8 cellular contexts compared by ENCODE assay signal in the genomic region with DNA sequence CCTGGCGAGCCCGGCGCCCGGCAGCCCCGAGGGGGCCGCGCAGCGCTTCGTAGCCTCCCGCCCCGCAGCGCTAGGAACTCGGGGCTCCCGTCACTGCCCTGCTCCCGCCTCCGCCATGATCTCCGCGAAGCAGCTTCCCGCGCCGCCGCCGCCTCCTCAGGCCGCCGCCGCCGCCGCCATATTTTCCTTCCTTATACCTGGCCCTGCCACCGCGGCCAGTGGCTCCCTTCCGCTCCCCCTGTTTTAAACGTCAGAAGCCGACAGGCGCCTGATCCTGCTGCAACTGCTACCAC. TPM values are rescaled to one million over a fixed set of nuclear protein-coding genes. Genes with fewer than 3 reads are reported as not detected.
DNase-seq lines count a peak whose midpoint lies in the region; ATAC-seq, FAIRE-seq and TF ChIP-seq lines count a peak whose summit lies in the region.

No MANE protein-coding gene starts in this region.

- peaks cover 35% of the 10 kb centered on the region for H4K20me1 ChIP-seq in Karpas-422 (ENCODE audit: insufficient read depth, low read depth, low read length)

- H3K27me3 ChIP-seq in Karpas-422 (ENCODE audit: low read length) (no peaks in the 10 kb centered on the region), bronchial epithelial cell (ENCODE audit: control insufficient read depth, insufficient read depth, low read length) (no peaks in the 10 kb centered on the region), mesenchymal stem cell (ENCODE audit: control insufficient read depth in 1 of 2, insufficient read depth in 1 of 2, low read length in 2 of 2) (no peaks in the 10 kb centered on the region), uterus (no peaks in the 10 kb centered on the region)

- DNase-seq in Karpas-422 (no peak), bronchial epithelial cell (ENCODE audit: low read depth) (no peak), mesenchymal stem cell (no peak), uterus (no peak), superior temporal gyrus (ENCODE audit: extremely low spot score) (no peak)
- DNase-seq in activated effector memory CD4-positive, alpha-beta T cell treated with Interleukin-2 at 50 U/mL for 16 hours = no peak

- intact Hi-C loops in uterus (cut with DNase I; ENCODE audit: low total_unique reads) = no loop called here

- peak overlapping the region; percentile 87 for H3K27ac ChIP-seq in Karpas-422 (ENCODE audit: low read length)
- H3K27ac ChIP-seq in mesenchymal stem cell (ENCODE audit: low read length, poor library complexity, severe bottlenecking) = peak overlapping the region; percentile 99
- peak overlapping the region; percentile 92 to 99 for H3K27ac ChIP-seq in uterus

- H3K79me1 ChIP-seq in mesenchymal stem cell (replicated peaks; ENCODE audit: low read length, poor library complexity, severe bottlenecking) = no peaks in the 10 kb centered on the region

- H3K9ac ChIP-seq in Karpas-422 (ENCODE audit: low read length) = peak overlapping the region; percentile 90
- peak overlapping the region; percentile 98 for H3K9ac ChIP-seq in mesenchymal stem cell (ENCODE audit: low read length)

- H2AFZ ChIP-seq in Karpas-422 (ENCODE audit: low read length) (peak overlapping the region; percentile 69), mesenchymal stem cell (ENCODE audit: low read depth, low read length) (peak overlapping the region; percentile 82)

- no peak for FAIRE-seq in bronchial epithelial cell (lab: Jason Lieb, UNC)

- ATAC-seq in GM18502 (IDR thresholded peaks at IDR 0.05; ENCODE audit: poor library complexity, unreplicated experiment) (peak; percentile 33), GM21737 (IDR thresholded peaks at IDR 0.05; ENCODE audit: unreplicated experiment) (peak; percentile 7)

- WGBS in mesenchymal stem cell = 0% methylated on average over 34 of the region's 34 CpGs

- peaks cover 50% of the 10 kb centered on the region for H3K79me2 ChIP-seq in Karpas-422 (ENCODE audit: low read length)

- no peaks in the 10 kb centered on the region for H3K9me2 ChIP-seq in Karpas-422 (replicated peaks; ENCODE audit: insufficient read depth, low read length)

- H3K14ac ChIP-seq in mesenchymal stem cell (ENCODE audit: low read length in 2 of 2) = peak overlapping the region; percentile 88 to 94

- H3K4me3 ChIP-seq in Karpas-422 (ENCODE audit: low read length) = peak overlapping the region; percentile 69
- H3K4me3 ChIP-seq in bronchial epithelial cell (ENCODE audit: low read depth, low read length) = peak overlapping the region; percentile 95
- peak overlapping the region; percentile 82 to 93 for H3K4me3 ChIP-seq in mesenchymal stem cell (ENCODE audit: insufficient read depth in 1 of 2, low read depth in 1 of 2, low read length in 2 of 2)
- peak overlapping the region; percentile 93 to 97 for H3K4me3 ChIP-seq in uterus

- H4K91ac ChIP-seq in mesenchymal stem cell (ENCODE audit: low read length) = peak overlapping the region; percentile 97

- H2AK5ac ChIP-seq in mesenchymal stem cell (ENCODE audit: low read length, severe bottlenecking) = no peak overlapping the region

- peak overlapping the region; percentile 94 for H2BK5ac ChIP-seq in mesenchymal stem cell (ENCODE audit: low read depth, low read length, poor library complexity, severe bottlenecking)

- peak overlapping the region; percentile 94 for H2BK120ac ChIP-seq in mesenchymal stem cell (ENCODE audit: low read depth, low read length)

- H2BK15ac ChIP-seq in mesenchymal stem cell (ENCODE audit: low read depth, poor library complexity, severe bottlenecking) = peak overlapping the region; percentile 92

- peak overlapping the region in 1 of 2 experiments; percentile 78 for H2BK12ac ChIP-seq in mesenchymal stem cell (ENCODE audit: low read length in 2 of 2)

- peaks cover 24% of the 10 kb centered on the region for H3K4me1 ChIP-seq in Karpas-422 (ENCODE audit: low read length)
- peaks cover 5% of the 10 kb centered on the region for H3K4me1 ChIP-seq in mesenchymal stem cell (ENCODE audit: control insufficient read depth, insufficient read depth, low read depth, low read length)
- H3K4me1 ChIP-seq in uterus = no peaks in the 10 kb centered on the region

- H3K9me3 ChIP-seq in Karpas-422 (ENCODE audit: low read length) = no peaks in the 10 kb centered on the region
- no peaks in the 10 kb centered on the region for H3K9me3 ChIP-seq in mesenchymal stem cell (ENCODE audit: control insufficient read depth, low read length)
- H3K9me3 ChIP-seq in uterus = no peaks in the 10 kb centered on the region

- peaks cover 29% of the 10 kb centered on the region for H3K36me3 ChIP-seq in Karpas-422 (ENCODE audit: insufficient read depth, low read length)
- H3K36me3 ChIP-seq in bronchial epithelial cell (ENCODE audit: control insufficient read depth, insufficient read depth, low read length) = peaks cover 3% of the 10 kb centered on the region
- H3K36me3 ChIP-seq in mesenchymal stem cell (ENCODE audit: control insufficient read depth in 1 of 2, insufficient read depth in 2 of 2, low read depth in 1 of 2, low read length in 2 of 2) = peaks cover 0 to 12% of the 10 kb centered on the region in 2 experiments
- no peaks in the 10 kb centered on the region for H3K36me3 ChIP-seq in uterus

- H3K18ac ChIP-seq in mesenchymal stem cell (ENCODE audit: low read depth in 1 of 2, low read length in 2 of 2) = peak overlapping the region; percentile 92 to 98

- TF ChIP-seq CTCF in bronchial epithelial cell (IDR thresholded peaks at IDR 0.05; ENCODE audit: insufficient read depth, low read length, severe bottlenecking) (no peak), uterus (IDR thresholded peaks at IDR 0.05) (no peak)

- peak overlapping the region; percentile 81 for H4K8ac ChIP-seq in mesenchymal stem cell (ENCODE audit: low read length)

- peak overlapping the region; percentile 57 to 99 for H3K23ac ChIP-seq in mesenchymal stem cell (ENCODE audit: low read length in 2 of 2)

- TF ChIP-seq POLR2A in uterus (IDR thresholded peaks at IDR 0.05) = no peak

- H3K4me2 ChIP-seq in Karpas-422 (ENCODE audit: low read depth, low read length, poor library complexity, severe bottlenecking) (peak overlapping the region; percentile 76), mesenchymal stem cell (ENCODE audit: low read length, poor library complexity, severe bottlenecking) (peak overlapping the region; percentile 29)

- peak overlapping the region; percentile 99 for H3K4ac ChIP-seq in mesenchymal stem cell (ENCODE audit: low read depth in 1 of 2, low read length in 2 of 2)

RNA-seq across cellular contexts. Expression of gene PPP4R3A, which starts 0.3 kb away (rescaled TPM):
- 99.5 and 100 TPM in 2 replicates for total RNA-seq in Karpas-422 (2014; rRNA removed; shearing (Covaris generic); ENCODE audit: low replicate concordance)
- 110 and 119 TPM in 2 replicates for total RNA-seq in bronchial epithelial cell
- polyA plus RNA-seq in mesenchymal stem cell (2013, experiment 1 of 2) = 42.2 TPM
- polyA plus RNA-seq in mesenchymal stem cell (2013, experiment 2 of 2) = 39.7 TPM
- total RNA-seq in uterus = 100 to 1,000 TPM in 3 of 4 donors, 10 to 100 TPM in 1; 36.2 to 136 (median 116) TPM
